2 cellular contexts compared by ENCODE assay signal in the genomic region with DNA sequence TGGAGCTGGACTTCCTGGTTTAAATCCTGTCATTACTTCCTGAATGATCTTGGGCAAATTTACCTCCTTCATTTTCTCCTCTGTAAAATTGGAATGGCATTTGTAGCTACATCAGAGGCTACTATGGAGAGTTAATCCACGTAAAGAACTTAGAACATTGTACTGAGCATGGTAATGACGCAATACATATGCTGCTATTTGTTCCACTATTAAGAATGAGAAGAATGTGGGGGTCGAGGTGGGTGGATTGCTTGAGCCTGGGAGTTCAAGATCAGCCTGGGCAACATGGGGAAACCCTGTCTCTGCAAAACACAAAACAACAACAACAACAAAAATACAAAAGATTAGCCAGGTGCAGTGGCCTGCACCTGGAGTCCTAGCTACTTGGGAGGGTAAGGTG.
TF ChIP-seq lines count a peak whose summit lies in the region.

No MANE protein-coding gene starts in this region.

TF ChIP-seq in HepG2, 621 proteins besides CTCF, POLR2A, EP300 and RAD21:
- TF ChIP-seq ATF7 (IDR thresholded peaks at IDR 0.05) = peak; percentile 59; the same call in 1 of the 2 replicates
- TF ChIP-seq ATF7 (CRISPR knock-in tag; IDR thresholded peaks at IDR 0.05) = no peak
- TF ChIP-seq ZNF777 (CRISPR knock-in tag; IDR thresholded peaks at IDR 0.05) = no peak
- peak; percentile 46; the same call in 1 of the 2 replicates for TF ChIP-seq CEBPB (IDR thresholded peaks at IDR 0.05; ENCODE audit: borderline replicate concordance, low read depth, low read length)
- TF ChIP-seq HOXA3 (CRISPR knock-in tag; IDR thresholded peaks at IDR 0.05) = no peak

TF ChIP-seq in K562, 482 proteins besides CTCF, POLR2A, EP300 and RAD21:
- TF ChIP-seq ZBTB2 (IDR thresholded peaks at IDR 0.05) = no peak
- TF ChIP-seq, protein P1, sequence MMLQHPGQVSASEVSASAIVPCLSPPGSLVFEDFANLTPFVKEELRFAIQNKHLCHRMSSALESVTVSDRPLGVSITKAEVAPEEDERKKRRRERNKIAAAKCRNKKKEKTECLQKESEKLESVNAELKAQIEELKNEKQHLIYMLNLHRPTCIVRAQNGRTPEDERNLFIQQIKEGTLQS (IDR thresholded peaks at IDR 0.05) = peak; percentile 31; the same call in 1 of the 2 replicates
- TF ChIP-seq, protein P1 (CRISPR knock-in tag; conservative IDR thresholded peaks at IDR 0.05) = no peak
